In the genomic region with DNA sequence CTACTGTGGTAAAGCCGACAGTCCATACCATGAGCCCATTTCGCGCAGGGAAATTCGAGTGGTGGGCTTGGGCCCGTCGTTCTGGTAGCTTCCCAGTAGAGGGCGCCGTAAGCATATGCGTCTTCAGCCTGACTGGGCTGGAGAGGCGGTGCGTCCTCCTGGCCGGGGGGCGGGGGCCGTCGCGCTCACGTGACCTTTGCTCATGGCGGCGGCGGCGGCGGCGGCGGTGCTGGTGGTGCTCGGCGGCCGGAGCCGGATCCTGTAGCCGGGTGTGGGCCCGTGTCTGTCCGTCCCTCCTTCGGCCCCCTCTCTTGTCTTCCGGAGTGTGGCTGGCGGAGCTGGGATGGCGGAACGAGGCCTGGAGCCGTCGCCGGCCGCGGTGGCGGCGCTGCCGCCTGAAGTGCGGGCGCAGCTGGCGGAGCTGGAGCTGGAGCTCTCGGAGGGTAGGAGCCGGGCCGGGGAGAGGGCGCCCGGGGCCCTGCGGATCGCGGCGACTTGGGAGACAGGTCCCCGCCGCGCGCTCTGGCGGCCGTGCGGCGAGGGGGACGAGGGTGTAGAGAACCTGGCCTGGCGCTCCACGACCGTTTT, we compare ENCODE assay signal across 8 cellular contexts. TPM values are rescaled to one million over a fixed set of nuclear protein-coding genes. Genes with fewer than 3 reads are reported as not detected.
DNase-seq lines count a peak whose midpoint lies in the region; ATAC-seq and TF ChIP-seq lines count a peak whose summit lies in the region.

A gene with protein sequence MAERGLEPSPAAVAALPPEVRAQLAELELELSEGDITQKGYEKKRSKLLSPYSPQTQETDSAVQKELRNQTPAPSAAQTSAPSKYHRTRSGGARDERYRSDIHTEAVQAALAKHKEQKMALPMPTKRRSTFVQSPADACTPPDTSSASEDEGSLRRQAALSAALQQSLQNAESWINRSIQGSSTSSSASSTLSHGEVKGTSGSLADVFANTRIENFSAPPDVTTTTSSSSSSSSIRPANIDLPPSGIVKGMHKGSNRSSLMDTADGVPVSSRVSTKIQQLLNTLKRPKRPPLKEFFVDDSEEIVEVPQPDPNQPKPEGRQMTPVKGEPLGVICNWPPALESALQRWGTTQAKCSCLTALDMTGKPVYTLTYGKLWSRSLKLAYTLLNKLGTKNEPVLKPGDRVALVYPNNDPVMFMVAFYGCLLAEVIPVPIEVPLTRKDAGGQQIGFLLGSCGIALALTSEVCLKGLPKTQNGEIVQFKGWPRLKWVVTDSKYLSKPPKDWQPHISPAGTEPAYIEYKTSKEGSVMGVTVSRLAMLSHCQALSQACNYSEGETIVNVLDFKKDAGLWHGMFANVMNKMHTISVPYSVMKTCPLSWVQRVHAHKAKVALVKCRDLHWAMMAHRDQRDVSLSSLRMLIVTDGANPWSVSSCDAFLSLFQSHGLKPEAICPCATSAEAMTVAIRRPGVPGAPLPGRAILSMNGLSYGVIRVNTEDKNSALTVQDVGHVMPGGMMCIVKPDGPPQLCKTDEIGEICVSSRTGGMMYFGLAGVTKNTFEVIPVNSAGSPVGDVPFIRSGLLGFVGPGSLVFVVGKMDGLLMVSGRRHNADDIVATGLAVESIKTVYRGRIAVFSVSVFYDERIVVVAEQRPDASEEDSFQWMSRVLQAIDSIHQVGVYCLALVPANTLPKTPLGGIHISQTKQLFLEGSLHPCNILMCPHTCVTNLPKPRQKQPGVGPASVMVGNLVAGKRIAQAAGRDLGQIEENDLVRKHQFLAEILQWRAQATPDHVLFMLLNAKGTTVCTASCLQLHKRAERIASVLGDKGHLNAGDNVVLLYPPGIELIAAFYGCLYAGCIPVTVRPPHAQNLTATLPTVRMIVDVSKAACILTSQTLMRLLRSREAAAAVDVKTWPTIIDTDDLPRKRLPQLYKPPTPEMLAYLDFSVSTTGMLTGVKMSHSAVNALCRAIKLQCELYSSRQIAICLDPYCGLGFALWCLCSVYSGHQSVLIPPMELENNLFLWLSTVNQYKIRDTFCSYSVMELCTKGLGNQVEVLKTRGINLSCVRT (N-terminal part only) (plus strand): TSS at position 188 of the 588 bp plus-strand sequence. CDS start 156 bp downstream, at position 344.

- ATAC-seq in GM18907 (IDR thresholded peaks at IDR 0.05; ENCODE audit: unreplicated experiment) (peak; percentile 65), HG03159 (IDR thresholded peaks at IDR 0.05; ENCODE audit: unreplicated experiment) (peak; percentile 63), activated B cell treated with CpG ODN at 0.5 μM for 24 hours (ENCODE audit: low read depth) (peak; percentile 88)

- H3K27ac Mint-ChIP-seq in activated B cell treated with CpG ODN at 0.5 μM for 24 hours (peak within 1 kb of the TSS; percentile 95), immature natural killer cell (peak within 1 kb of the TSS; percentile 83 to 94 (median 92))

- H3K9me3 Mint-ChIP-seq in activated B cell treated with CpG ODN at 0.5 μM for 24 hours (no peaks in the 10 kb centered on the region), immature natural killer cell (no peaks in the 10 kb centered on the region)

- CTCF ChIA-PET in activated B cell treated with CpG ODN at 0.5 μM for 24 hours (lab: Charles Lee): interaction anchor here (0.6 to 5.1 kb wide), 28 partner anchors 8 to 482 kb away, joined by 3 to 118 read pairs (median 3); no protein-coding TSS in a partner anchor

- DNase-seq in AG08395 (ENCODE audit: low spot score) (peak; percentile 94), NCI-H2227 treated with DMSO at 0.1 percent for 48 hours (lab: John Stamatoyannopoulos, UW) (peak; percentile 84), activated B cell treated with CpG ODN at 0.5 μM for 24 hours (peak; percentile 95), cardiac fibroblast (ENCODE audit: low read depth in 2 of 2) (peak; percentile 93 to 95), immature natural killer cell (peak; percentile 93 to 96 (median 94)), smooth muscle cell of the brain vasculature (ENCODE audit: low read depth, low spot score) (peak; percentile 72)

- H3K27me3 Mint-ChIP-seq in activated B cell treated with CpG ODN at 0.5 μM for 24 hours: no peaks in the 10 kb centered on the region
- peaks cover 0 to 2% (median 2%) of the 10 kb centered on the region in 3 donors for H3K27me3 Mint-ChIP-seq in immature natural killer cell (ENCODE audit: low read depth in 3 of 3)

- peak within 1 kb of the TSS; percentile 84 to 86 for H3K4me3 ChIP-seq in cardiac fibroblast (replicated peaks in 1 of 2; ENCODE audit: low read depth in 2 of 2, low read length in 2 of 2)

- intact Hi-C loops in activated B cell treated with CpG ODN at 0.5 μM for 24 hours (cut with micrococcal nuclease): loop anchor here (1.0 to 5.0 kb wide), 7 partner anchors 12 to 482 kb away; no protein-coding TSS in a partner anchor

- TF ChIP-seq CTCF in activated B cell treated with CpG ODN at 0.5 μM for 24 hours (IDR thresholded peaks at IDR 0.05): no peak
- TF ChIP-seq CTCF in cardiac fibroblast (IDR thresholded peaks at IDR 0.05; ENCODE audit: low read depth, low read length): peak; percentile 90

- peaks cover 7% of the 10 kb centered on the region for H3K36me3 Mint-ChIP-seq in activated B cell treated with CpG ODN at 0.5 μM for 24 hours (ENCODE audit: low read depth)
- no peaks in the 10 kb centered on the region for H3K36me3 Mint-ChIP-seq in immature natural killer cell

- POLR2A ChIA-PET in activated B cell treated with CpG ODN at 0.5 μM for 24 hours (lab: Charles Lee): interaction anchor here (0.7 to 2.4 kb wide), 19 partner anchors 10 to 887 kb away, joined by 3 to 35 read pairs (median 3); a partner anchor contains a TSS

- H3K4me1 Mint-ChIP-seq in activated B cell treated with CpG ODN at 0.5 μM for 24 hours (peaks cover 48% of the 10 kb centered on the region), immature natural killer cell (peaks cover 44 to 51% of the 10 kb centered on the region in 2 donors)

- peak within 1 kb of the TSS; percentile 95 for H3K4me3 Mint-ChIP-seq in activated B cell treated with CpG ODN at 0.5 μM for 24 hours
- H3K4me3 Mint-ChIP-seq in immature natural killer cell: peak within 1 kb of the TSS; percentile 91 to 96 (median 94)

RNA-seq across cellular contexts. Expression of the gene that starts here (rescaled TPM):
- 32.2 and 32.3 TPM in 2 replicates for total RNA-seq in activated B cell treated with CpG ODN at 0.5 μM for 24 hours
- polyA plus RNA-seq in immature natural killer cell: 1 to 10 TPM; 2.0 to 7.2 (median 3.4) TPM

Comparison
In these comparisons a context has a peak if more than half of its experiments do, and no peak if none do; other contexts are left out.
1. Peak in every context shown above with its lines: DNase-seq, ATAC-seq and H3K4me3 ChIP-seq.